In the genomic region with DNA sequence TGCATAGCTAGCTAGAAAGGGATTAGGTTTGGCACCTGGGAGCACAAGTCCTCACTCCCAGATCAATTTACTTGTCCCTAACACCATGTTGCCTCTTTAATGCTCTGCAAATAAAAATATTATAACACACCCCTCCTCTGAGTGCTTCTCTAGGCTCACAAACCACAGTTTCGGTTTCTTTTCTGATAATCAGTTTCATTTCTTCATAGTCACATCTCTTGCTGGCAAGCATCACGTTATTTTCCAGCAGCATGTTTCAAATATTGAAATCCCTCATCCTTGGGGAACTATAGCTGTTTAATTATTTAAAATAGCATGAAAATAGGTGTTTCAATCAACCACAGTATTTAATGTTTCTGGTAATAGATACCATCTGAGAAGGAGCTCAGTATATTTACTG, we compare ENCODE assay signal across 8 cellular contexts. TPM values are rescaled to one million over a fixed set of nuclear protein-coding genes. Genes with fewer than 3 reads are reported as not detected.
DNase-seq lines count a peak whose midpoint lies in the region; ATAC-seq and TF ChIP-seq lines count a peak whose summit lies in the region.

No MANE protein-coding gene starts in this region.

- H3K4me1 ChIP-seq in Peyer's patch (peaks cover 0 to 23% (median 12%) of the 10 kb centered on the region in 4 donors), right lobe of liver (peaks cover 0 to 5% (median 0%) of the 10 kb centered on the region in 4 donors)

- H3K9me3 ChIP-seq in Peyer's patch (no peaks in the 10 kb centered on the region), right lobe of liver (no peaks in the 10 kb centered on the region)

- no peak for TF ChIP-seq POLR2A in Peyer's patch (IDR thresholded peaks at IDR 0.05)
- TF ChIP-seq POLR2A in right lobe of liver (IDR thresholded peaks at IDR 0.05), result no peak

- no peaks in the 10 kb centered on the region for H3K36me3 ChIP-seq in Peyer's patch
- no peaks in the 10 kb centered on the region for H3K36me3 ChIP-seq in right lobe of liver

- WGBS in right lobe of liver (ENCODE audit: insufficient coverage, low coverage, low lambda C conversion rate, missing lambda C conversion rate), result 3% methylated on average over 2 of the region's 2 CpGs

- H3K4me3 ChIP-seq in Peyer's patch (no peak overlapping the region), right lobe of liver (no peak overlapping the region)

- intact Hi-C loops in right lobe of liver (cut with DNase I), result no loop called here

- ATAC-seq in GM18870 (IDR thresholded peaks at IDR 0.05; ENCODE audit: unreplicated experiment) (peak; percentile 76), HG03039 (IDR thresholded peaks at IDR 0.05; ENCODE audit: unreplicated experiment) (peak; percentile 55), right lobe of liver (peak; percentile 59 to 79 (median 70))

- H3K27me3 ChIP-seq in Peyer's patch (no peaks in the 10 kb centered on the region), right lobe of liver (no peaks in the 10 kb centered on the region)

- peak overlapping the region; percentile 50 to 91 (median 58) for H3K27ac ChIP-seq in Peyer's patch
- H3K27ac ChIP-seq in right lobe of liver, result peak overlapping the region in 2 of 3 donors; percentile 20 to 42

- DNase-seq in AG08396 (ENCODE audit: low spot score), result peak; percentile 25
- no peak for DNase-seq in Peyer's patch
- no peak for DNase-seq in right lobe of liver
- no peak for DNase-seq in COLO829 (ENCODE audit: low spot score)
- DNase-seq in HuH-7 (ENCODE audit: low spot score), result no peak
- DNase-seq in NK-92 (lab: John Stamatoyannopoulos, UW; ENCODE audit: unreplicated experiment), result no peak

- TF ChIP-seq CTCF in Peyer's patch (IDR thresholded peaks at IDR 0.05), result no peak
- no peak for TF ChIP-seq CTCF in right lobe of liver (IDR thresholded peaks at IDR 0.05)

RNA-seq across cellular contexts. Expression of gene SMCHD1, which starts 13.9 kb away (rescaled TPM):
- 100 to 1,000 TPM in 3 of 4 donors, 10 to 100 TPM in 1; 57.2 to 204 (median 105) TPM for total RNA-seq in Peyer's patch
- 10 to 100 TPM; 13.9 to 31.0 (median 17.3) TPM for total RNA-seq in right lobe of liver
